9 cellular contexts compared by ENCODE assay signal in the genomic region with DNA sequence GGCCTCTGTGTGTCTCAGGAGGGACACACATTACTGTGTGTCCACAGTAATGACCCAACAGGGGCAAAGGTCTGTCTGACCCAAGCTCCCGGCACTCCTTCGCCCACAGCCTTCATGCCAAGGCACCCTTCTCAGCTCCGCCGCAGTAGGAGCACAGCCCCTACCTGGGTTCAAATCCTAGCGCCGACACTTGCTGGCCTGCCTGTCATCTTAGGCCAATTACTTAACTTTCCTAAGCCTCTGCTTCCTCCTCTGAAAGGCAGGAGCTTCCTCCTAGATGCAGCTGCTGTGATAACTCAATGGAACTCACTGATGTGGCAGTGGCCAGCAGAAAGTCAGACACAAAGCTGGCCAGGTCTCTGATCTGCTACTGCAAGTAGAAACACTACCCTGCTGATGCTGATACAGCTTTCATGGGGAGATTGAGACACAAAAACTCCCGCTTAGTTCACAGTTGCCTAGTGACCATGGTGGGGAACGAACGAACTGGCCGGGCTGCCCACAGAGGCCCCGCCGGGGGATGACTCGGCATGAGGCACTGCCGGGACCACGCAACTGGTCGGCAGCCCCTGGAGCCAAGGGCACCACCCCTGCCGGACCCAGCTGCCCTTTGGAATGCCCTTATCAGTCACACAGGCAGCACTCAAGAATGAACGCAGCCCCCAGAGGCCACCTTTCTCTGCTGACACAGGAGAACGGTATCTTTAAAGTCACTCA. TPM values are rescaled to one million over a fixed set of nuclear protein-coding genes. Genes with fewer than 3 reads are reported as not detected.
A peak's percentile ranks its signal among the peaks of the same experiment; 100 is the strongest.
DNase-seq lines count a peak whose midpoint lies in the region; ATAC-seq, FAIRE-seq and TF ChIP-seq lines count a peak whose summit lies in the region.
"Had no signal": no experiment of that assay in that cellular context is flagged by ENCODE, and none has a peak within 500 bp of the region (broad histone marks: within the 10 kb centered on the region; RNA-seq: fewer than 3 reads in every experiment).

No MANE protein-coding gene starts in this region.

- in situ Hi-C loops in IMR-90 (cut with MboI; ENCODE audit: low sequenced_read_pairs) = no loop called here

- H3K14ac ChIP-seq in IMR-90 (replicated peaks; ENCODE audit: low read depth, low read length) = peak overlapping the region; percentile 82

- peak overlapping the region; percentile 85 for H2AK9ac ChIP-seq in IMR-90 (replicated peaks; ENCODE audit: low read depth, low read length, poor library complexity)

- peaks cover 18% of the 10 kb centered on the region for H3K36me3 Mint-ChIP-seq in astrocyte (ENCODE audit: low read depth, unreplicated experiment)

- no peak for TF ChIP-seq CTCF in AG04449 (IDR thresholded peaks at IDR 0.05; ENCODE audit: insufficient read depth, low read length, missing control alignments)
- TF ChIP-seq CTCF in IMR-90 (conservative IDR thresholded peaks at IDR 0.05; ENCODE audit: low read depth, low read length) = no peak
- no peak for TF ChIP-seq CTCF in astrocyte (IDR thresholded peaks at IDR 0.05; ENCODE audit: insufficient read depth, low read depth, low read length)
- TF ChIP-seq CTCF in left lung (IDR thresholded peaks at IDR 0.05) = no peak
- no peak for TF ChIP-seq CTCF in thoracic aorta (IDR thresholded peaks at IDR 0.05)

- POLR2A ChIA-PET in AG04449 (lab: Yijun Ruan, JAX) = interaction anchor here (3.6 kb wide), 1 partner anchor 7 kb away, joined by 46 read pairs; a partner anchor contains a TSS
- POLR2A ChIA-PET in IMR-90 (lab: Charles Lee; ENCODE audit: unreplicated experiment) = no interaction called here
- POLR2A ChIA-PET in HEK293T (lab: Yijun Ruan, JAX) = interaction anchor here (1.3 to 2.8 kb wide), 3 partner anchors 7 to 92 kb away, joined by 3 to 14 read pairs (median 3); a partner anchor contains a TSS

- FAIRE-seq in astrocyte (lab: Jason Lieb, UNC) = no peak
- FAIRE-seq: endometrium had no signal

- dilution Hi-C loops in IMR-90 (cut with HindIII; ENCODE audit: low sequenced_read_pairs, unreplicated experiment) = no loop called here

- H3K79me2 ChIP-seq in astrocyte (ENCODE audit: insufficient read depth, low read length) = peaks cover 83% of the 10 kb centered on the region

- H4K5ac ChIP-seq in IMR-90 (ENCODE audit: low read depth, low read length) = no peak overlapping the region

- no peak overlapping the region for H3K9ac ChIP-seq in IMR-90 (ENCODE audit: low read depth, low read length)
- peak overlapping the region; percentile 65 for H3K9ac ChIP-seq in astrocyte (ENCODE audit: low read length)

- peaks cover 83% of the 10 kb centered on the region for H4K20me1 ChIP-seq in IMR-90 (ENCODE audit: insufficient read depth, low read length)
- peaks cover 83% of the 10 kb centered on the region for H4K20me1 ChIP-seq in astrocyte (ENCODE audit: insufficient read depth, low read length)

- peak overlapping the region; percentile 80 for H3K27ac Mint-ChIP-seq in astrocyte (ENCODE audit: unreplicated experiment)

- 26% methylated on average over 7 of the region's 19 CpGs; no CpG with 5 or more reads in 1 of the 2 experiments for WGBS in IMR-90 (ENCODE audit: extremely low coverage in 2 of 2, insufficient read length in 1 of 2), 2 experiments

- peak overlapping the region; percentile 86 for H2BK120ac ChIP-seq in IMR-90 (ENCODE audit: low read depth, low read length)

- H3K9me1 ChIP-seq in IMR-90 (ENCODE audit: insufficient read depth, low read length) = peaks cover 47% of the 10 kb centered on the region

- no peak for TF ChIP-seq RAD21 in IMR-90 (IDR thresholded peaks at IDR 0.05; ENCODE audit: low read length)

- H3K18ac ChIP-seq in IMR-90 (ENCODE audit: low read depth, low read length) = peak overlapping the region; percentile 7; the same call in 1 of the 2 replicates

- H3K36me3 ChIP-seq in IMR-90 (ENCODE audit: control insufficient read depth, insufficient read depth, low read length) = peaks cover 38% of the 10 kb centered on the region
- peaks cover 15% of the 10 kb centered on the region for H3K36me3 ChIP-seq in astrocyte (ENCODE audit: insufficient read depth, low read length)
- peaks cover 0 to 64% of the 10 kb centered on the region in 2 donors for H3K36me3 ChIP-seq in left lung
- H3K36me3 ChIP-seq in thoracic aorta = peaks cover 12% of the 10 kb centered on the region

- peak overlapping the region; percentile 32 for H3K4me3 ChIP-seq in AG04449 (ENCODE audit: low read depth, low read length)
- H3K4me3 ChIP-seq in IMR-90 (ENCODE audit: insufficient read depth, low read depth, low read length) = no peak overlapping the region
- no peak overlapping the region for H3K4me3 ChIP-seq in astrocyte (ENCODE audit: insufficient read depth, low read depth, low read length)
- peak overlapping the region in 1 of 2 donors; percentile 31 for H3K4me3 ChIP-seq in left lung
- peak overlapping the region; percentile 51 for H3K4me3 ChIP-seq in thoracic aorta

- H2AK5ac ChIP-seq in IMR-90 (ENCODE audit: low read depth, low read length) = peak overlapping the region; percentile 94

- H3K79me1 ChIP-seq in IMR-90 (ENCODE audit: low read depth in 1 of 2, low read length in 2 of 2) = peaks cover 14 to 75% of the 10 kb centered on the region in 2 experiments; a peak in 3 of 4 replicates

- peak overlapping the region; percentile 35 for H4K91ac ChIP-seq in IMR-90 (ENCODE audit: insufficient read depth, low read depth, low read length)

- H3K4me1 ChIP-seq in IMR-90 (ENCODE audit: control insufficient read depth, insufficient read depth, low read length) (peaks cover 43% of the 10 kb centered on the region), astrocyte (ENCODE audit: insufficient read depth, low read length) (peaks cover 61% of the 10 kb centered on the region), left lung (peaks cover 42 to 100% of the 10 kb centered on the region in 2 donors), thoracic aorta (ENCODE audit: control insufficient read depth in 1 of 2, low read depth in 2 of 2) (peaks cover 68 to 98% of the 10 kb centered on the region in 2 donors)

- H2AFZ ChIP-seq in IMR-90 (replicated peaks; ENCODE audit: low read length, poor library complexity) = peak overlapping the region; percentile 74
- H2AFZ ChIP-seq in astrocyte (ENCODE audit: low read depth, low read length) = no peak overlapping the region

- peak overlapping the region; percentile 20 for H3K56ac ChIP-seq in IMR-90 (ENCODE audit: extremely low read depth, insufficient read depth, low read length)

- no peaks in the 10 kb centered on the region for H3K27me3 ChIP-seq in IMR-90 (ENCODE audit: control insufficient read depth, insufficient read depth, low read length)
- H3K27me3 ChIP-seq in astrocyte (ENCODE audit: insufficient read depth, low read length) = no peaks in the 10 kb centered on the region
- H3K27me3 ChIP-seq in left lung = no peaks in the 10 kb centered on the region
- no peaks in the 10 kb centered on the region for H3K27me3 ChIP-seq in thoracic aorta (replicated peaks; ENCODE audit: insufficient read depth)

- peak overlapping the region; percentile 27; the same call in 1 of the 3 replicates for H2BK15ac ChIP-seq in IMR-90 (ENCODE audit: low read depth, low read length)

- peaks cover 2% of the 10 kb centered on the region for H3K9me3 Mint-ChIP-seq in astrocyte (ENCODE audit: unreplicated experiment)

- H3K9me3 ChIP-seq in IMR-90 (ENCODE audit: control insufficient read depth, insufficient read depth, low read length) = no peaks in the 10 kb centered on the region
- no peaks in the 10 kb centered on the region for H3K9me3 ChIP-seq in astrocyte (ENCODE audit: insufficient read depth, low read depth, low read length)
- H3K9me3 ChIP-seq in left lung = no peaks in the 10 kb centered on the region
- no peaks in the 10 kb centered on the region for H3K9me3 ChIP-seq in thoracic aorta

- peak overlapping the region; percentile 67 for H2BK5ac ChIP-seq in IMR-90 (ENCODE audit: low read depth, low read length, poor library complexity, severe bottlenecking)

- ATAC-seq in IMR-90 (ENCODE audit: low read depth) = peak; percentile 40
- ATAC-seq in left lung = peak; percentile 18
- ATAC-seq in thoracic aorta (ENCODE audit: insufficient number of reproducible peaks, low FRiP score, low read depth) = peak; percentile 19
- ATAC-seq in GM21360 (IDR thresholded peaks at IDR 0.05; ENCODE audit: unreplicated experiment) = no peak

- H3K23ac ChIP-seq in IMR-90 (ENCODE audit: low read depth, low read length) = peak overlapping the region; percentile 94

- intact Hi-C loops in IMR-90 (cut with micrococcal nuclease) = loop anchor here (1.0 kb wide), 1 partner anchor 8 kb away; a partner anchor contains a TSS
- intact Hi-C loops in left lung (cut with DNase I) = no loop called here

- peak overlapping the region; percentile 91 for H3K4ac ChIP-seq in IMR-90 (ENCODE audit: low read depth, low read length)

- H3K27me3 Mint-ChIP-seq in astrocyte (ENCODE audit: low read depth, unreplicated experiment) = no peaks in the 10 kb centered on the region

- H3K4me3 Mint-ChIP-seq in astrocyte (ENCODE audit: unreplicated experiment) = peak overlapping the region; percentile 40

- peak; percentile 27; the same call in 1 of the 2 replicates for TF ChIP-seq POLR2A in IMR-90 (IDR thresholded peaks at IDR 0.05; ENCODE audit: low read depth, low read length)

- peaks cover 53% of the 10 kb centered on the region for H3K4me1 Mint-ChIP-seq in astrocyte (ENCODE audit: low read depth, unreplicated experiment)

- DNase-seq in AG04449 (ENCODE audit: low read depth, low spot score) (no peak), IMR-90 (peak; percentile 78), astrocyte (ENCODE audit: low read depth) (peak; percentile 75), left lung (peak in 1 of 2 donors; percentile 89), thoracic aorta (ENCODE audit: low spot score) (no peak), SHP77 treated with DMSO at 0.1 percent for 48 hours (lab: John Stamatoyannopoulos, UW) (no peak), HEK293T (ENCODE audit: extremely low spot score) (no peak)

- H3K4me2 ChIP-seq in IMR-90 (ENCODE audit: low read depth, low read length) (peak overlapping the region; percentile 26), astrocyte (ENCODE audit: low read length) (peak overlapping the region; percentile 79)

- BruUV-seq in IMR-90 (replicated peaks; lab: Mats Ljungman, UMichigan) = no TSS peak

- H2BK20ac ChIP-seq in IMR-90 (ENCODE audit: low read depth, low read length) = peak overlapping the region; percentile 32; the same call in 1 of the 2 replicates

- CTCF ChIA-PET in AG04449 (lab: Yijun Ruan, JAX) = interaction anchor here (0.7 to 37.3 kb wide), 5 partner anchors 15 to 144 kb away, joined by 3 to 1375 read pairs (median 21); a partner anchor contains a TSS
- CTCF ChIA-PET in IMR-90 (lab: Yijun Ruan, JAX) = interaction anchor here (1.0 kb wide), 1 partner anchor 18 kb away, joined by 3 read pairs; no protein-coding TSS in a partner anchor
- CTCF ChIA-PET in HEK293T (lab: Yijun Ruan, JAX) = interaction anchor here (0.9 to 1.9 kb wide), 4 partner anchors 11 to 26 kb away, joined by 3 to 10 read pairs (median 6); a partner anchor contains a TSS

- H3K27ac ChIP-seq in IMR-90 (ENCODE audit: insufficient read depth, low read length) = peak overlapping the region; percentile 67
- H3K27ac ChIP-seq in astrocyte (ENCODE audit: low read depth, low read length) = peak overlapping the region; percentile 87
- peak overlapping the region; percentile 86 to 90 for H3K27ac ChIP-seq in left lung
- peak overlapping the region; percentile 86 to 98 for H3K27ac ChIP-seq in thoracic aorta

- peak overlapping the region; percentile 0 to 73; a peak in 2 of 4 replicates for H4K8ac ChIP-seq in IMR-90 (ENCODE audit: low read depth in 2 of 2, low read length in 2 of 2)

RNA-seq across cellular contexts. Expression of a gene that starts 8.1 kb away (rescaled TPM):
- total RNA-seq in IMR-90 (2012; rRNA removed) = 107 and 125 TPM in 2 replicates
- polyA plus RNA-seq in IMR-90 (2012; rRNA removed) = 209 and 216 TPM in 2 replicates
- 259 and 358 TPM in 2 replicates for polyA plus RNA-seq in IMR-90 (2012; cell fraction: cytosol; rRNA removed)
- polyA plus RNA-seq in IMR-90 (2012; cell fraction: nucleus; rRNA removed; ENCODE audit: low replicate concordance) = 267 and 410 TPM in 2 replicates
- 182 and 201 TPM in 2 replicates for total RNA-seq in astrocyte
- total RNA-seq in left lung = 100 to 1,000 TPM in 1 of 2 donors, 10 to 100 TPM in 1; 73.0 to 153 TPM
- total RNA-seq in thoracic aorta = 100 to 1,000 TPM in 1 of 2 donors, 10 to 100 TPM in 1; 67.4 to 140 TPM

RNA-seq across cellular contexts. Expression of a gene that starts 25.9 kb away (rescaled TPM):
- total RNA-seq in IMR-90 (2012; rRNA removed) = under 0.01 TPM in 2 replicates
- 0.10 and 0.12 TPM in 2 replicates for polyA plus RNA-seq in IMR-90 (2012; rRNA removed)
- 0.04 and 0.12 TPM in 2 replicates for polyA plus RNA-seq in IMR-90 (2012; cell fraction: cytosol; rRNA removed)
- 0.50 and 0.59 TPM in 2 replicates for polyA plus RNA-seq in IMR-90 (2012; cell fraction: nucleus; rRNA removed; ENCODE audit: low replicate concordance)
- total RNA-seq in astrocyte = 2.0 and 4.6 TPM in 2 replicates
- total RNA-seq in left lung = 10 to 100 TPM; 18.0 to 25.9 TPM
- 1 to 10 TPM in 1 of 2 donors, under 1 TPM in 1; 0.68 to 1.2 TPM for total RNA-seq in thoracic aorta

RNA-seq across cellular contexts. Expression of a gene that starts 46.7 kb away (rescaled TPM):
- total RNA-seq in IMR-90 (2012; rRNA removed) = 3.2 and 3.6 TPM in 2 replicates
- 10.5 and 12.7 TPM in 2 replicates for polyA plus RNA-seq in IMR-90 (2012; rRNA removed)
- polyA plus RNA-seq in IMR-90 (2012; cell fraction: cytosol; rRNA removed) = 6.8 and 14.5 TPM in 2 replicates
- polyA plus RNA-seq in IMR-90 (2012; cell fraction: nucleus; rRNA removed; ENCODE audit: low replicate concordance) = 27.8 and 85.6 TPM in 2 replicates
- 21.4 and 21.8 TPM in 2 replicates for total RNA-seq in astrocyte
- 10 to 100 TPM; 21.9 to 23.5 TPM for total RNA-seq in left lung
- 10 to 100 TPM; 18.5 to 35.2 TPM for total RNA-seq in thoracic aorta

RNA-seq across cellular contexts. Expression of a gene that starts 54.2 kb away (rescaled TPM):
- total RNA-seq in IMR-90 (2012; rRNA removed) = 6.4 and 6.5 TPM in 2 replicates
- polyA plus RNA-seq in IMR-90 (2012; rRNA removed) = 23.5 and 23.6 TPM in 2 replicates
- 16.0 and 21.4 TPM in 2 replicates for polyA plus RNA-seq in IMR-90 (2012; cell fraction: cytosol; rRNA removed)
- 43.3 and 68.3 TPM in 2 replicates for polyA plus RNA-seq in IMR-90 (2012; cell fraction: nucleus; rRNA removed; ENCODE audit: low replicate concordance)
- total RNA-seq in astrocyte = 22.5 and 24.1 TPM in 2 replicates
- total RNA-seq in left lung = 10 to 100 TPM; 24.4 to 29.9 TPM
- 10 to 100 TPM; 21.0 to 38.2 TPM for total RNA-seq in thoracic aorta

RNA-seq across cellular contexts. Expression of a gene that starts 60.0 kb away (rescaled TPM):
- 8.8 and 9.4 TPM in 2 replicates for total RNA-seq in IMR-90 (2012; rRNA removed)
- 35.7 and 44.7 TPM in 2 replicates for polyA plus RNA-seq in IMR-90 (2012; rRNA removed)
- 18.9 and 33.6 TPM in 2 replicates for polyA plus RNA-seq in IMR-90 (2012; cell fraction: cytosol; rRNA removed)
- polyA plus RNA-seq in IMR-90 (2012; cell fraction: nucleus; rRNA removed; ENCODE audit: low replicate concordance) = 65.7 and 129 TPM in 2 replicates
- 26.0 and 27.5 TPM in 2 replicates for total RNA-seq in astrocyte
- total RNA-seq in left lung = 10 to 100 TPM; 26.9 to 29.3 TPM
- 10 to 100 TPM; 11.6 to 16.0 TPM for total RNA-seq in thoracic aorta

Comparison
In these comparisons a context has a peak if more than half of its experiments do, and no peak if none do; other contexts are left out.
1. DNase-seq: peak in IMR-90 (single experiment) and astrocyte (single experiment); none in AG04449 (single experiment), thoracic aorta (single experiment), SHP77 treated with DMSO at 0.1 percent for 48 hours (single experiment) and HEK293T (single experiment).
2. H3K4me3 ChIP-seq: peak in AG04449 (single experiment) and thoracic aorta (single experiment); none in IMR-90 (single experiment) and astrocyte (single experiment).
3. Peak in every context shown above with its lines, with median percentiles within 50 percentile points of each other: H3K27ac ChIP-seq.